Comparison of ENCODE assay signal across 9 cellular contexts in genomic region chr1:242523968-242524570, GRCh38. TPM values are rescaled to one million over a fixed set of nuclear protein-coding genes. Genes with fewer than 3 reads are reported as not detected.
A peak's percentile ranks its signal among the peaks of the same experiment; 100 is the strongest.
DNase-seq lines count a peak whose midpoint lies in the region; ATAC-seq and TF ChIP-seq lines count a peak whose summit lies in the region.
"Had no signal": no experiment of that assay in that cellular context is flagged by ENCODE, and none has a peak within 500 bp of the region (broad histone marks: within the 10 kb centered on the region; RNA-seq: fewer than 3 reads in every experiment).

No MANE protein-coding gene starts in this region.

- no peak overlapping the region for H3K27ac Mint-ChIP-seq in activated CD4-positive, alpha-beta T cell treated with anti-CD3 and anti-CD28 coated beads, Interleukin-2, amount 10 ng/mL, durations not matched to agents 24 days and 14 days

- H3K4me1 ChIP-seq in ectodermal cell (ENCODE audit: control insufficient read depth, insufficient read depth, low read length) (peaks cover 3% of the 10 kb centered on the region), mucosa of descending colon (ENCODE audit: low read depth) (no peaks in the 10 kb centered on the region)

- ATAC-seq in mucosa of descending colon (peak; percentile 44), HG02981 (IDR thresholded peaks at IDR 0.05; ENCODE audit: unreplicated experiment) (no peak), HG03025 (IDR thresholded peaks at IDR 0.05; ENCODE audit: low FRiP score, unreplicated experiment) (no peak)

- H3K36me3 Mint-ChIP-seq in activated CD4-positive, alpha-beta T cell treated with anti-CD3 and anti-CD28 coated beads, Interleukin-2, amount 10 ng/mL, durations not matched to agents 24 days and 14 days (ENCODE audit: low read depth) = peaks cover 2% of the 10 kb centered on the region

- H3K4me3 ChIP-seq in ectodermal cell (ENCODE audit: insufficient read depth, low read depth, low read length) = peak overlapping the region; percentile 71
- H3K4me3 ChIP-seq in mucosa of descending colon = no peak overlapping the region

- TF ChIP-seq CTCF in mucosa of descending colon (IDR thresholded peaks at IDR 0.05) = no peak

- intact Hi-C loops in activated CD4-positive, alpha-beta T cell treated with anti-CD3 and anti-CD28 coated beads, Interleukin-2, amount 10 ng/mL, durations not matched to agents 24 days and 14 days (cut with micrococcal nuclease) = no loop called here
- intact Hi-C loops in mucosa of descending colon (cut with DNase I, micrococcal nuclease) = no loop called here

- H3K4me3 Mint-ChIP-seq in activated CD4-positive, alpha-beta T cell treated with anti-CD3 and anti-CD28 coated beads, Interleukin-2, amount 10 ng/mL, durations not matched to agents 24 days and 14 days = no peak overlapping the region

- H3K27me3 ChIP-seq in ectodermal cell (ENCODE audit: control insufficient read depth, insufficient read depth, low read length, poor library complexity, severe bottlenecking) = peaks cover 47% of the 10 kb centered on the region

- H3K9me3 ChIP-seq in ectodermal cell (ENCODE audit: control insufficient read depth, low read length) (no peaks in the 10 kb centered on the region), mucosa of descending colon (no peaks in the 10 kb centered on the region)

- no peaks in the 10 kb centered on the region for H3K9me3 Mint-ChIP-seq in activated CD4-positive, alpha-beta T cell treated with anti-CD3 and anti-CD28 coated beads, Interleukin-2, amount 10 ng/mL, durations not matched to agents 24 days and 14 days

- no peaks in the 10 kb centered on the region for H3K4me1 Mint-ChIP-seq in activated CD4-positive, alpha-beta T cell treated with anti-CD3 and anti-CD28 coated beads, Interleukin-2, amount 10 ng/mL, durations not matched to agents 24 days and 14 days

- no peak overlapping the region for H3K27ac ChIP-seq in ectodermal cell (ENCODE audit: insufficient read depth, low read depth, low read length, poor library complexity, severe bottlenecking)

- WGBS in ectodermal cell, 2 experiments = 0 to 1% methylated on average over 55 to 70 of the region's 70 CpGs

- peaks cover 44% of the 10 kb centered on the region for H3K27me3 Mint-ChIP-seq in activated CD4-positive, alpha-beta T cell treated with anti-CD3 and anti-CD28 coated beads, Interleukin-2, amount 10 ng/mL, durations not matched to agents 24 days and 14 days

- peak; percentile 17 for DNase-seq in activated CD4-positive, alpha-beta T cell treated with anti-CD3 and anti-CD28 coated beads for 48 hours
- DNase-seq in activated CD4-positive, alpha-beta T cell treated with anti-CD3 and anti-CD28 coated beads, Interleukin-2, amount 10 ng/mL, durations not matched to agents 24 days and 14 days = no peak
- DNase-seq in NCI-H524 treated with DMSO at 0.1 percent for 48 hours (lab: John Stamatoyannopoulos, UW) (peak; percentile 34), mucosa of descending colon (peak in 2 of 3 donors; percentile 6 to 28), SW480 (ENCODE audit: low spot score) (no peak)

- H3K36me3 ChIP-seq in ectodermal cell (ENCODE audit: control insufficient read depth, insufficient read depth, low read length) (no peaks in the 10 kb centered on the region), mucosa of descending colon (ENCODE audit: low read depth) (no peaks in the 10 kb centered on the region)

RNA-seq across cellular contexts. Expression of gene PLD5, which starts 0.4 kb away (rescaled TPM):
- total RNA-seq in activated CD4-positive, alpha-beta T cell treated with anti-CD3 and anti-CD28 coated beads, Interleukin-2, amount 10 ng/mL, durations not matched to agents 24 days and 14 days = not detected in 2 replicates
- polyA plus RNA-seq in ectodermal cell (2013, experiment 1 of 4) = 2.7 TPM
- polyA plus RNA-seq in ectodermal cell (2013, experiment 2 of 4) = 2.4 TPM
- polyA plus RNA-seq in ectodermal cell (2013, experiment 3 of 4) = 2.2 TPM
- polyA plus RNA-seq in ectodermal cell (2013, experiment 4 of 4) = 2.2 TPM
- total RNA-seq in mucosa of descending colon = under 1 TPM in 1 of 3 donors, not detected in 2; 0.54 TPM
- total RNA-seq: activated CD8-positive, alpha-beta memory T cell treated with anti-CD3 and anti-CD28 coated beads for 36 hours had no signal

Comparison
In these comparisons a context has a peak if more than half of its experiments do, and no peak if none do; other contexts are left out.
1. DNase-seq: peak in activated CD4-positive, alpha-beta T cell treated with anti-CD3 and anti-CD28 coated beads for 48 hours (single experiment), NCI-H524 treated with DMSO at 0.1 percent for 48 hours (single experiment) and mucosa of descending colon (2 of 3); none in activated CD4-positive, alpha-beta T cell treated with anti-CD3 and anti-CD28 coated beads, Interleukin-2, amount 10 ng/mL, durations not matched to agents 24 days and 14 days (single experiment) and SW480 (single experiment).